Comparison of ENCODE assay signal across 1 cellular context in genomic region chr4:102760645-102761477, GRCh38.
TF ChIP-seq lines count a peak whose summit lies in the region.

Gene MANBA, minus strand, starts transcription at chr4:102760968. Its CDS starts 74 bp downstream, at chr4:102760894.

TF ChIP-seq in SK-N-SH, 30 proteins besides CTCF, POLR2A, EP300 and RAD21 (continued from another document):
- TF ChIP-seq IRF3 (IDR thresholded peaks at IDR 0.05; ENCODE audit: low read depth, low read length): no peak
- no peak for TF ChIP-seq RXRA (IDR thresholded peaks at IDR 0.05; ENCODE audit: borderline replicate concordance, low read depth)
- TF ChIP-seq ZBTB33 (IDR thresholded peaks at IDR 0.05; ENCODE audit: borderline replicate concordance, low read depth): no peak
- TF ChIP-seq SMC3 (IDR thresholded peaks at IDR 0.05; ENCODE audit: low read depth, low read length): no peak
- TF ChIP-seq REST (IDR thresholded peaks at IDR 0.05; ENCODE audit: low read depth, low read length): no peak
